Comparison of ENCODE assay signal across 11 cellular contexts in genomic region chr15:78051622-78052405, GRCh38. TPM values are rescaled to one million over a fixed set of nuclear protein-coding genes. Genes with fewer than 3 reads are reported as not detected.
DNase-seq lines count a peak whose midpoint lies in the region; TF ChIP-seq lines count a peak whose summit lies in the region.
"Had no signal": no experiment of that assay in that cellular context is flagged by ENCODE, and none has a peak within 500 bp of the region (broad histone marks: within the 10 kb centered on the region; RNA-seq: fewer than 3 reads in every experiment).

No MANE protein-coding gene starts in this region.

- H3K36me3 Mint-ChIP-seq in nephron progenitor cell (ENCODE audit: low read depth) = no peaks in the 10 kb centered on the region

- peaks cover 72% of the 10 kb centered on the region for H3K4me1 Mint-ChIP-seq in nephron progenitor cell

- H3K9me3 ChIP-seq in ovary = no peaks in the 10 kb centered on the region
- H3K9me3 ChIP-seq: heart right ventricle had no signal

- no peaks in the 10 kb centered on the region for H3K36me3 ChIP-seq in ovary

- peaks cover 28% of the 10 kb centered on the region for H3K4me1 ChIP-seq in ovary (ENCODE audit: insufficient read depth)

- intact Hi-C loops in ovary (cut with DNase I) = no loop called here

- no peak overlapping the region for H3K27ac ChIP-seq in ovary

- TF ChIP-seq CTCF in NB4 (IDR thresholded peaks at IDR 0.05; ENCODE audit: low read depth, low read length) = no peak
- TF ChIP-seq CTCF in cardiac fibroblast (IDR thresholded peaks at IDR 0.05; ENCODE audit: low read depth, low read length) = no peak
- no peak for TF ChIP-seq CTCF in nephron progenitor cell (IDR thresholded peaks at IDR 0.05)
- TF ChIP-seq CTCF in ovary (IDR thresholded peaks at IDR 0.05) = no peak

- no peaks in the 10 kb centered on the region for H3K9me3 Mint-ChIP-seq in nephron progenitor cell

- TF ChIP-seq POLR2A in NB4 (IDR thresholded peaks at IDR 0.05; ENCODE audit: extremely low read depth, insufficient read length) (no peak), ovary (IDR thresholded peaks at IDR 0.05) (no peak)

- no peaks in the 10 kb centered on the region for H3K27me3 Mint-ChIP-seq in nephron progenitor cell (ENCODE audit: low read depth, poor library complexity)

- no peak overlapping the region for H3K4me3 Mint-ChIP-seq in nephron progenitor cell

- 75 to 84% (median 80%) methylated on average over 3 of the region's 3 CpGs for WGBS in ovary, 3 donors

- DNase-seq in EH (ENCODE audit: low read depth) (peak; percentile 57), NB4 (ENCODE audit: low read depth) (peak; percentile 72), cardiac fibroblast (ENCODE audit: low read depth in 2 of 2) (peak; percentile 33 to 69), nephron progenitor cell (no peak), middle frontal gyrus (ENCODE audit: extremely low spot score, low spot score) (no peak), AG20443 (ENCODE audit: low spot score) (no peak), ovary (no peak), anterior cingulate cortex (lab: John Stamatoyannopoulos, UW) (no peak)
- DNase-seq: activated CD4-positive, alpha-beta T cell treated with anti-CD3 and anti-CD28 coated beads, Interleukin-2, amount 50 U/mL, for 1 hour; stimulated activated CD4-positive, alpha-beta T cell treated with anti-CD3 and anti-CD28 coated beads, Interleukin-2, amount 100 ng/mL, for 24 hours had no signal

- peak overlapping the region; percentile 5 for H3K27ac Mint-ChIP-seq in nephron progenitor cell

- no peak for TF ChIP-seq EP300 in ovary (IDR thresholded peaks at IDR 0.05)

- H3K4me3 ChIP-seq in NB4 (ENCODE audit: low read depth, low read length) (no peak overlapping the region), cardiac fibroblast (replicated peaks in 1 of 2; ENCODE audit: low read depth in 2 of 2, low read length in 2 of 2) (no peak overlapping the region), ovary (no peak overlapping the region)
- H3K4me3 ChIP-seq: heart right ventricle had no signal

- no peaks in the 10 kb centered on the region for H3K27me3 ChIP-seq in ovary
- H3K27me3 ChIP-seq: heart right ventricle had no signal

RNA-seq across cellular contexts. Expression of gene TBC1D2B, which starts 25.7 kb away (rescaled TPM):
- 100 to 1,000 TPM in 4 of 7 donors, 10 to 100 TPM in 3; 42.3 to 146 (median 115) TPM for total RNA-seq in ovary
- 100 to 1,000 TPM in 1 of 2 donors, 10 to 100 TPM in 1; 53.3 to 122 TPM for polyA plus RNA-seq in ovary

RNA-seq across cellular contexts. Expression of gene SH2D7, which starts 40.5 kb away (rescaled TPM):
- total RNA-seq in ovary = not detected
- polyA plus RNA-seq in ovary = not detected
- total RNA-seq: heart right ventricle had no signal
- polyA plus RNA-seq: heart right ventricle had no signal

Comparison
In these comparisons a context has a peak if more than half of its experiments do, and no peak if none do; other contexts are left out.
1. DNase-seq: peak in EH (single experiment), NB4 (single experiment) and cardiac fibroblast (2 of 2); none in nephron progenitor cell (single experiment), middle frontal gyrus (single experiment), AG20443 (single experiment), ovary (0 of 5) and anterior cingulate cortex (0 of 58).